28 cellular contexts compared by ENCODE assay signal in the genomic region with DNA sequence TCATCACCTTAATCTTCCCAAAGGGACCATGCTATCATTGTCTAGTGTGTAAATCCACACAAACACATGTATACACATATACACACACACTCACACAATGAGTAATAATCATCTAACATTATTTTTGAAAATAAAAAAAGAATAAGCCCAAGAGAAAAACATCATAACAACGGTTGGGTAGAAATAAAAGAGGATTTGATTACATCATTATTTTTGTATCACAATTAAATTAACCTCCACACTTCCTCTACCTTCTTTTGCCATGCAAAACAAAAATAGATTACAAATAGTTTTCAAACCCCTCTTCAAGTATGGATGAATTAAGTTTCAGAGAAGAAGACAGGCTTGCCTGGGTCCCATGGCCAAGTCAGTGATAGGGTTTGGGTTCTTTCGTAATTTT.
"Had no signal": no experiment of that assay in that cellular context is flagged by ENCODE, and none has a peak within 500 bp of the region (broad histone marks: within the 10 kb centered on the region; RNA-seq: fewer than 3 reads in every experiment).

No MANE protein-coding gene starts in this region.

- H3K27ac ChIP-seq: colonic mucosa, coronary artery, dorsolateral prefrontal cortex, epithelial cell of prostate, esophagus muscularis mucosa, esophagus squamous epithelium, foreskin keratinocyte, gastrocnemius medialis, gastroesophageal sphincter, heart left ventricle, heart right ventricle had no signal

- H3K4me1 ChIP-seq: colonic mucosa, esophagus squamous epithelium, foreskin keratinocyte, gastrocnemius medialis, gastroesophageal sphincter, heart left ventricle, heart right ventricle had no signal

- H3K36me3 ChIP-seq: colonic mucosa, esophagus muscularis mucosa, esophagus squamous epithelium, gastrocnemius medialis, gastroesophageal sphincter, heart left ventricle had no signal

- H3K9me3 ChIP-seq: colonic mucosa, esophagus muscularis mucosa, esophagus squamous epithelium, gastrocnemius medialis, gastroesophageal sphincter, heart left ventricle, heart right ventricle had no signal

- ATAC-seq: effector memory CD8-positive, alpha-beta T cell; esophagus mucosa; foreskin keratinocyte; gastrocnemius medialis; gastroesophageal sphincter; heart left ventricle; heart right ventricle had no signal

- H3K4me3 ChIP-seq: colonic mucosa, coronary artery, dorsolateral prefrontal cortex, esophagus muscularis mucosa, esophagus squamous epithelium, gastrocnemius medialis, gastroesophageal sphincter, heart left ventricle, heart right ventricle had no signal

- FAIRE-seq: colon, endometrium, endothelial cell of umbilical vein, frontal cortex had no signal

- H3K27me3 ChIP-seq: colonic mucosa, dorsolateral prefrontal cortex, esophagus muscularis mucosa, esophagus squamous epithelium, foreskin keratinocyte, gastrocnemius medialis, gastroesophageal sphincter, heart left ventricle, heart right ventricle had no signal

- DNase-seq: colonic mucosa; cortex of kidney; dermis blood vessel endothelial cell; dorsolateral prefrontal cortex; effector CD4-positive, alpha-beta T cell; effector CD8-positive, alpha-beta T cell; effector memory CD4-positive, alpha-beta T cell; effector memory CD8-positive, alpha-beta T cell; endodermal cell; erythroblast; esophagus squamous epithelium; foreskin fibroblast; foreskin keratinocyte; foreskin melanocyte; gastrocnemius medialis; glutamatergic neuron; head of caudate nucleus; heart left ventricle; heart right ventricle had no signal
